In the genomic region with DNA sequence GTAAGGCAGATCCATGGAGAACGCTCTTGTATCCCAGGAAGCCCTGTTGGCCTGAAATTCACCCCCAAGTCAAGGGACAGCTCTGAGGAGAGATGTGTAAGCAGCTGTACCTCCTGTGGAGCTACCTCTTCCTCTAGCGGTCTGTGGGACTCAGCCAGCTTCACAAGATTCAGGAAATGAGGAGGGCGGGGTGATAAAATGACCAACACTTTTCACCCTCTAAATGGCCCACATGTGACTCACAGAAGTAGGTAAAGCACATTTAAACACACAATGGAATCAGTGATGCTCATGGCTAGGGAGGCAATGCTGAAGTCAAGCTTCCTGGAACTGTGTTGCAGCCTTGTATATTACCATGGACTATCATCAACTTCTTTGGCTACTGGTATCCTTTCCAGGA, we compare ENCODE assay signal across 23 cellular contexts. TPM values are rescaled to one million over a fixed set of nuclear protein-coding genes. Genes with fewer than 3 reads are reported as not detected.
DNase-seq lines count a peak whose midpoint lies in the region; TF ChIP-seq lines count a peak whose summit lies in the region.
"Had no signal": no experiment of that assay in that cellular context is flagged by ENCODE, and none has a peak within 500 bp of the region (broad histone marks: within the 10 kb centered on the region; RNA-seq: fewer than 3 reads in every experiment).

A gene with protein sequence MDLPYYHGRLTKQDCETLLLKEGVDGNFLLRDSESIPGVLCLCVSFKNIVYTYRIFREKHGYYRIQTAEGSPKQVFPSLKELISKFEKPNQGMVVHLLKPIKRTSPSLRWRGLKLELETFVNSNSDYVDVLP (minus strand): TSS at position 135 of the 400 bp plus-strand sequence. CDS start 120 bp downstream, at position 15.

- DNase-seq in activated naive CD4-positive, alpha-beta T cell treated with anti-CD3 and anti-CD28 coated beads, Interleukin-2, amount 10 ng/mL, durations not matched to agents 7 days and 5 days, result no peak
- peak; percentile 33 for DNase-seq in RPMI7951 (ENCODE audit: low read depth)
- DNase-seq in epithelial cell of esophagus (ENCODE audit: low read depth), result peak; percentile 19
- no peak for DNase-seq in type B pancreatic cell (ENCODE audit: extremely low spot score, unreplicated experiment)
- no peak for DNase-seq in T-helper 2 cell treated with Interferon-gamma antibody and Interleukin-4, amounts not matched to agents 5 μg/mL and 100 μg/mL, for 36 hours (ENCODE audit: low spot score)
- no peak for DNase-seq in NCI-H1694 treated with DMSO at 0.1 percent for 48 hours (lab: John Stamatoyannopoulos, UW)
- no peak for DNase-seq in AG08396 (ENCODE audit: low spot score)
- DNase-seq: amniotic stem cell; DMS153; foreskin melanocyte; lower lobe of right lung; NCI-H2171; NCI-H82; RPMI8226; stimulated activated CD4-positive, alpha-beta T cell treated with anti-CD3 and anti-CD28 coated beads, Interleukin-12 subunit alpha, Interleukin-12 subunit beta, amount 100 ng/mL, for 4 hours; stimulated activated naive B cell treated with anti-CD40 and anti-IgM and Interleukin-4, amounts not matched to agents 10 μg/mL and 1 μg/mL and 100 μg/mL, for 72 hours; transverse colon had no signal

- no peak within 1 kb of the TSS for H3K4me3 ChIP-seq in epithelial cell of esophagus (ENCODE audit: low read length)
- H3K4me3 ChIP-seq: A549, HAP-1, lower lobe of right lung, transverse colon had no signal

- H3K4me1 Mint-ChIP-seq in activated naive CD4-positive, alpha-beta T cell treated with anti-CD3 and anti-CD28 coated beads, Interleukin-2, amount 50 U/mL, for 24 hours, result no peaks in the 10 kb centered on the region
- no peaks in the 10 kb centered on the region for H3K4me1 Mint-ChIP-seq in activated naive CD4-positive, alpha-beta T cell treated with anti-CD3 and anti-CD28 coated beads, Interleukin-2, amount 10 ng/mL, durations not matched to agents 7 days and 5 days
- H3K4me1 Mint-ChIP-seq in type B pancreatic cell (ENCODE audit: unreplicated experiment), result no peaks in the 10 kb centered on the region
- peaks cover under 1% of the 10 kb centered on the region for H3K4me1 Mint-ChIP-seq in T-helper 2 cell treated with Interferon-gamma antibody and Interleukin-4, amounts not matched to agents 5 μg/mL and 100 μg/mL, for 36 hours (ENCODE audit: low read depth)
- H3K4me1 Mint-ChIP-seq: stimulated activated naive B cell treated with anti-CD40 and anti-IgM and Interleukin-4, amounts not matched to agents 10 μg/mL and 1 μg/mL and 100 μg/mL, for 72 hours had no signal

- H3K27me3 Mint-ChIP-seq in activated naive CD4-positive, alpha-beta T cell treated with anti-CD3 and anti-CD28 coated beads, Interleukin-2, amount 50 U/mL, for 24 hours, result peaks cover 16% of the 10 kb centered on the region
- H3K27me3 Mint-ChIP-seq in activated naive CD4-positive, alpha-beta T cell treated with anti-CD3 and anti-CD28 coated beads, Interleukin-2, amount 10 ng/mL, durations not matched to agents 7 days and 5 days, result peaks cover 9% of the 10 kb centered on the region
- no peaks in the 10 kb centered on the region for H3K27me3 Mint-ChIP-seq in type B pancreatic cell
- H3K27me3 Mint-ChIP-seq in T-helper 2 cell treated with Interferon-gamma antibody and Interleukin-4, amounts not matched to agents 5 μg/mL and 100 μg/mL, for 36 hours (ENCODE audit: low read depth), result no peaks in the 10 kb centered on the region

- peak within 1 kb of the TSS; percentile 73 for H3K4me3 Mint-ChIP-seq in activated naive CD4-positive, alpha-beta T cell treated with anti-CD3 and anti-CD28 coated beads, Interleukin-2, amount 50 U/mL, for 24 hours
- no peak within 1 kb of the TSS for H3K4me3 Mint-ChIP-seq in activated naive CD4-positive, alpha-beta T cell treated with anti-CD3 and anti-CD28 coated beads, Interleukin-2, amount 10 ng/mL, durations not matched to agents 7 days and 5 days
- H3K4me3 Mint-ChIP-seq in type B pancreatic cell, result no peak within 1 kb of the TSS
- no peak within 1 kb of the TSS for H3K4me3 Mint-ChIP-seq in T-helper 2 cell treated with Interferon-gamma antibody and Interleukin-4, amounts not matched to agents 5 μg/mL and 100 μg/mL, for 36 hours
- H3K4me3 Mint-ChIP-seq: stimulated activated naive B cell treated with anti-CD40 and anti-IgM and Interleukin-4, amounts not matched to agents 10 μg/mL and 1 μg/mL and 100 μg/mL, for 72 hours had no signal

- H3K27ac Mint-ChIP-seq in activated naive CD4-positive, alpha-beta T cell treated with anti-CD3 and anti-CD28 coated beads, Interleukin-2, amount 50 U/mL, for 24 hours, result no peak within 1 kb of the TSS
- H3K27ac Mint-ChIP-seq in activated naive CD4-positive, alpha-beta T cell treated with anti-CD3 and anti-CD28 coated beads, Interleukin-2, amount 10 ng/mL, durations not matched to agents 7 days and 5 days, result no peak within 1 kb of the TSS
- peak within 1 kb of the TSS; percentile 28 for H3K27ac Mint-ChIP-seq in type B pancreatic cell
- no peak within 1 kb of the TSS for H3K27ac Mint-ChIP-seq in T-helper 2 cell treated with Interferon-gamma antibody and Interleukin-4, amounts not matched to agents 5 μg/mL and 100 μg/mL, for 36 hours
- H3K27ac Mint-ChIP-seq: stimulated activated naive B cell treated with anti-CD40 and anti-IgM and Interleukin-4, amounts not matched to agents 10 μg/mL and 1 μg/mL and 100 μg/mL, for 72 hours had no signal

- H3K36me3 Mint-ChIP-seq in activated naive CD4-positive, alpha-beta T cell treated with anti-CD3 and anti-CD28 coated beads, Interleukin-2, amount 50 U/mL, for 24 hours, result no peaks in the 10 kb centered on the region
- no peaks in the 10 kb centered on the region for H3K36me3 Mint-ChIP-seq in activated naive CD4-positive, alpha-beta T cell treated with anti-CD3 and anti-CD28 coated beads, Interleukin-2, amount 10 ng/mL, durations not matched to agents 7 days and 5 days
- H3K36me3 Mint-ChIP-seq in type B pancreatic cell, result no peaks in the 10 kb centered on the region
- H3K36me3 Mint-ChIP-seq in T-helper 2 cell treated with Interferon-gamma antibody and Interleukin-4, amounts not matched to agents 5 μg/mL and 100 μg/mL, for 36 hours (ENCODE audit: low read depth), result no peaks in the 10 kb centered on the region
- H3K36me3 Mint-ChIP-seq: naive thymus-derived CD8-positive, alpha-beta T cell; stimulated activated naive B cell treated with anti-CD40 and anti-IgM and Interleukin-4, amounts not matched to agents 10 μg/mL and 1 μg/mL and 100 μg/mL, for 72 hours had no signal

- TF ChIP-seq CTCF in epithelial cell of esophagus (IDR thresholded peaks at IDR 0.05; ENCODE audit: insufficient read depth, low read depth, low read length, missing control alignments) (no peak), type B pancreatic cell (conservative IDR thresholded peaks at IDR 0.05) (no peak)

- CTCF ChIA-PET in activated naive CD4-positive, alpha-beta T cell treated with anti-CD3 and anti-CD28 coated beads, Interleukin-2, amount 10 ng/mL, durations not matched to agents 7 days and 5 days (lab: Charles Lee), result no interaction called here

- no peaks in the 10 kb centered on the region for H3K9me3 Mint-ChIP-seq in activated naive CD4-positive, alpha-beta T cell treated with anti-CD3 and anti-CD28 coated beads, Interleukin-2, amount 50 U/mL, for 24 hours
- no peaks in the 10 kb centered on the region for H3K9me3 Mint-ChIP-seq in activated naive CD4-positive, alpha-beta T cell treated with anti-CD3 and anti-CD28 coated beads, Interleukin-2, amount 10 ng/mL, durations not matched to agents 7 days and 5 days
- H3K9me3 Mint-ChIP-seq in type B pancreatic cell, result peaks cover 10% of the 10 kb centered on the region
- no peaks in the 10 kb centered on the region for H3K9me3 Mint-ChIP-seq in T-helper 2 cell treated with Interferon-gamma antibody and Interleukin-4, amounts not matched to agents 5 μg/mL and 100 μg/mL, for 36 hours
- H3K9me3 Mint-ChIP-seq: stimulated activated naive B cell treated with anti-CD40 and anti-IgM and Interleukin-4, amounts not matched to agents 10 μg/mL and 1 μg/mL and 100 μg/mL, for 72 hours had no signal

RNA-seq across cellular contexts. Expression of the gene that starts here (rescaled TPM):
- 0.10 and 0.12 TPM in 2 replicates for total RNA-seq in RPMI7951 (2014; rRNA removed; shearing (Covaris generic))
- not detected in 2 replicates for total RNA-seq in type B pancreatic cell (ENCODE audit: low replicate concordance)
- total RNA-seq: cerebellum, pulmonary artery endothelial cell had no signal

Comparison
In these comparisons a context has a peak if more than half of its experiments do, and no peak if none do; other contexts are left out.
1. Peak in DNase-seq in RPMI7951; RNA of the gene not detected or under 1 TPM.